ENCODE assay signal across 1 cellular context in the genomic region with DNA sequence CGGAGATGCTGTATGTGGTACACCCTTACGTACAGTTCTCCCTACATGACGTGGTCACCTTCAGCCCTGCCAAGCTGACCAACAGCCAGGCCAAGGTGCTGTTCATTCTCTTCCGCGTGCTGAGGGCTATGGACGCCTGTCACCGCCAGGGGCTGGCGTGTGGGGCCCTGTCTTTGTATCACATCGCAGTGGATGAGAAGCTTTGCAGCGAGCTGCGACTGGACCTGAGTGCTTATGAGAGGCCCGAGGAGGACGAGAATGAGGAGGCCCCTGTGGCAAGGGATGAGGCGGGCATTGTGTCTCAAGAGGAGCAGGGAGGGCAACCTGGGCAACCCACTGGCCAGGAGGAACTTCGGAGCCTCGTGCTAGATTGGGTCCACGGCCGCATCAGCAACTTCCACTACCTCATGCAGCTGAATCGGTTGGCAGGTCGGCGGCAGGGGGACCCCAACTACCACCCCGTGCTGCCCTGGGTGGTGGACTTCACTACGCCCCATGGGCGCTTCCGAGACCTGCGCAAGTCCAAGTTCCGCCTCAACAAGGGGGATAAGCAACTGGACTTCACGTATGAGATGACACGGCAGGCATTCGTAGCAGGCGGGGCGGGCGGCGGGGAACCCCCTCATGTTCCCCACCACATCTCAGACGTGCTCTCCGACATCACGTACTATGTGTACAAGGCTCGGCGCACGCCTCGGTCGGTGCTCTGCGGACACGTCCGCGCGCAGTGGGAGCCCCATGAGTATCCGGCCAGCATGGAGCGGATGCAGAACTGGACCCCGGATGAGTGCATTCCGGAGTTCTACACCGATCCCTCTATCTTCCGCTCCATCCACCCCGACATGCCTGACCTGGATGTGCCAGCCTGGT.
TF ChIP-seq lines count a peak whose summit lies in the region.

No MANE protein-coding gene starts in this region.

TF ChIP-seq in HCT116, 20 proteins besides CTCF, POLR2A, EP300 and RAD21 (continued from another document):
- TF ChIP-seq SRF (IDR thresholded peaks at IDR 0.05; ENCODE audit: low read depth), result no peak
TF ChIP-seq in HCT116: peak in this region for 0.
